Comparison of ENCODE assay signal across 8 cellular contexts in genomic region chr1:212667223-212668139, GRCh38. TPM values are rescaled to one million over a fixed set of nuclear protein-coding genes. Genes with fewer than 3 reads are reported as not detected.
DNase-seq lines count a peak whose midpoint lies in the region; ATAC-seq and TF ChIP-seq lines count a peak whose summit lies in the region.

No MANE protein-coding gene starts in this region.

- peak in 1 of 2 donors; percentile 34 for ATAC-seq in activated T-cell treated with anti-CD3 and anti-CD28 coated beads, Interleukin-2, amount 50 U/mL, for 72 hours (replicated peaks in 1 of 2)
- ATAC-seq in mucosa of descending colon (peak; percentile 58), HG03045 (IDR thresholded peaks at IDR 0.05; ENCODE audit: unreplicated experiment) (no peak)

- H3K27ac ChIP-seq in dorsolateral prefrontal cortex (peak overlapping the region in 40 of 59 donors; percentile 15 to 88 (median 55)), vagina (peak overlapping the region; percentile 90)

- H3K9me3 Mint-ChIP-seq in activated T-cell treated with anti-CD3 and anti-CD28 coated beads, Interleukin-2, amount 50 U/mL, for 72 hours: no peaks in the 10 kb centered on the region

- intact Hi-C loops in dorsolateral prefrontal cortex (cut with DNase I): loop anchor here (5.0 to 10.0 kb wide), 2 partner anchors 117 to 330 kb away; no protein-coding TSS in a partner anchor
- intact Hi-C loops in mucosa of descending colon (cut with DNase I, micrococcal nuclease): no loop called here
- intact Hi-C loops in vagina (cut with DNase I): loop anchor here (5.0 kb wide), 1 partner anchor 115 kb away; no protein-coding TSS in a partner anchor

- H3K4me3 ChIP-seq in NT2/D1 (ENCODE audit: insufficient read length, low read depth) (no peak overlapping the region), dorsolateral prefrontal cortex (peak overlapping the region in 3 of 59 donors; percentile 7 to 24 (median 10)), mucosa of descending colon (no peak overlapping the region), vagina (peak overlapping the region in 1 of 2 donors; percentile 6)

- no peak overlapping the region for H3K9ac ChIP-seq in NT2/D1 (ENCODE audit: insufficient read length, low read depth)

- H3K4me3 Mint-ChIP-seq in activated T-cell treated with anti-CD3 and anti-CD28 coated beads, Interleukin-2, amount 50 U/mL, for 72 hours: peak overlapping the region; percentile 10 to 46

- peaks cover 28% of the 10 kb centered on the region for H3K27me3 Mint-ChIP-seq in activated T-cell treated with anti-CD3 and anti-CD28 coated beads, Interleukin-2, amount 50 U/mL, for 72 hours (ENCODE audit: low read depth)

- H3K27me3 ChIP-seq in NT2/D1 (ENCODE audit: insufficient read depth, insufficient read length) (peaks cover 18% of the 10 kb centered on the region), dorsolateral prefrontal cortex (no peaks in the 10 kb centered on the region), vagina (no peaks in the 10 kb centered on the region)

- no peak for DNase-seq in activated T-cell treated with anti-CD3 and anti-CD28 coated beads, Interleukin-2, amount 50 U/mL, for 72 hours
- no peak for DNase-seq in activated T-cell treated with anti-CD3 and anti-CD28 coated beads, Interleukin-2, amount 50 U/mL, for 1 hour
- peak; percentile 71 for DNase-seq in NT2/D1 (ENCODE audit: low read depth, low spot score)
- no peak for DNase-seq in dorsolateral prefrontal cortex
- DNase-seq in mucosa of descending colon: no peak
- DNase-seq in vagina (ENCODE audit: extremely low spot score in 2 of 2): peak in 1 of 2 donors; percentile 70
- no peak for DNase-seq in T-helper 9 cell

- H3K9me3 ChIP-seq in NT2/D1 (ENCODE audit: insufficient read depth, low read length): no peaks in the 10 kb centered on the region
- no peaks in the 10 kb centered on the region for H3K9me3 ChIP-seq in mucosa of descending colon
- H3K9me3 ChIP-seq in vagina: no peaks in the 10 kb centered on the region

- peak overlapping the region; percentile 43 for H3K27ac Mint-ChIP-seq in activated T-cell treated with anti-CD3 and anti-CD28 coated beads, Interleukin-2, amount 50 U/mL, for 72 hours

- H3K36me3 ChIP-seq in NT2/D1 (ENCODE audit: insufficient read depth, insufficient read length, low read length) (no peaks in the 10 kb centered on the region), mucosa of descending colon (ENCODE audit: low read depth) (no peaks in the 10 kb centered on the region), vagina (no peaks in the 10 kb centered on the region)

- TF ChIP-seq CTCF in dorsolateral prefrontal cortex (IDR thresholded peaks at IDR 0.05 in 54 of 56, conservative IDR thresholded peaks at IDR 0.05 in 2 of 56; ENCODE audit: low read depth in 1 of 56, partially characterized antibody in 56 of 56): no peak
- TF ChIP-seq CTCF in mucosa of descending colon (IDR thresholded peaks at IDR 0.05): no peak
- no peak for TF ChIP-seq CTCF in vagina (IDR thresholded peaks at IDR 0.05)

- H3K36me3 Mint-ChIP-seq in activated T-cell treated with anti-CD3 and anti-CD28 coated beads, Interleukin-2, amount 50 U/mL, for 72 hours (ENCODE audit: insufficient read depth in 2 of 2): no peaks in the 10 kb centered on the region

- H3K4me1 ChIP-seq in NT2/D1 (ENCODE audit: insufficient read depth, insufficient read length) (peaks cover 5% of the 10 kb centered on the region), mucosa of descending colon (ENCODE audit: low read depth) (peaks cover 3% of the 10 kb centered on the region), vagina (peaks cover 15% of the 10 kb centered on the region)

- TF ChIP-seq POLR2A in vagina (IDR thresholded peaks at IDR 0.05): no peak

- H3K4me1 Mint-ChIP-seq in activated T-cell treated with anti-CD3 and anti-CD28 coated beads, Interleukin-2, amount 50 U/mL, for 72 hours (ENCODE audit: low read depth): peaks cover 62% of the 10 kb centered on the region

RNA-seq across cellular contexts. Expression of gene BATF3, which starts 32.2 kb away (rescaled TPM):
- 100 to 1,000 TPM; 400 to 660 TPM for total RNA-seq in activated T-cell treated with anti-CD3 and anti-CD28 coated beads, Interleukin-2, amount 50 U/mL, for 72 hours
- total RNA-seq in dorsolateral prefrontal cortex (10 to 100 TPM in 19 of 120 experiments, 1 to 10 TPM in 101; 3.4 to 14.4 (median 7.2) TPM), mucosa of descending colon (1 to 10 TPM in 2 of 3 donors, under 1 TPM in 1; 0.38 to 2.9 (median 1.6) TPM), vagina (7.9 TPM)

RNA-seq across cellular contexts. Expression of gene ATF3, which starts 58.9 kb away (rescaled TPM):
- 100 to 1,000 TPM in 1 of 2 donors, 10 to 100 TPM in 1; 96.3 to 107 TPM for total RNA-seq in activated T-cell treated with anti-CD3 and anti-CD28 coated beads, Interleukin-2, amount 50 U/mL, for 72 hours
- 100 to 1,000 TPM in 1 of 120 experiments, 10 to 100 TPM in 70, 1 to 10 TPM in 49; 2.2 to 116 (median 11.2) TPM for total RNA-seq in dorsolateral prefrontal cortex
- total RNA-seq in mucosa of descending colon: 100 to 1,000 TPM in 1 of 3 donors, 10 to 100 TPM in 2; 20.2 to 121 (median 42.0) TPM
- 34.9 TPM for total RNA-seq in vagina

Comparison
In these comparisons a context has a peak if more than half of its experiments do, and no peak if none do; other contexts are left out.
1. RNA of gene BATF3, which starts 32.2 kb away (total RNA-seq): 400 to 660 TPM in activated T-cell treated with anti-CD3 and anti-CD28 coated beads, Interleukin-2, amount 50 U/mL, for 72 hours; 7.9 TPM in vagina (single experiment), 3.4 to 14.4 TPM in dorsolateral prefrontal cortex and 0.38 to 2.9 TPM in mucosa of descending colon; every median in the first group is over 10 times any median in the second.
2. intact Hi-C loops: an anchor here in dorsolateral prefrontal cortex (5.0 to 10.0 kb wide) and vagina (5.0 kb wide); none called in mucosa of descending colon.